Comparison of ENCODE assay signal across 8 cellular contexts in genomic region chr4:183100298-183100599, GRCh38. TPM values are rescaled to one million over a fixed set of nuclear protein-coding genes. Genes with fewer than 3 reads are reported as not detected.
DNase-seq lines count a peak whose midpoint lies in the region; ATAC-seq, FAIRE-seq and TF ChIP-seq lines count a peak whose summit lies in the region.

No MANE protein-coding gene starts in this region.

- CTCF ChIA-PET in AG04450 (lab: Charles Lee) (interaction anchor here (0.6 to 3.6 kb wide), 4 partner anchors 27 to 176 kb away, joined by 3 to 16 read pairs (median 4); no protein-coding TSS in a partner anchor), endothelial cell of umbilical vein (lab: Charles Lee) (interaction anchor here (1.0 to 3.7 kb wide), 9 partner anchors 10 to 263 kb away, joined by 3 to 30 read pairs (median 3); no protein-coding TSS in a partner anchor)

- H3K27ac Mint-ChIP-seq in nephron progenitor cell = peak overlapping the region; percentile 59

- TF ChIP-seq POLR2A in endothelial cell of umbilical vein (IDR thresholded peaks at IDR 0.05; ENCODE audit: low read depth, low read length) = no peak

- peaks cover 59% of the 10 kb centered on the region for H3K79me2 ChIP-seq in endothelial cell of umbilical vein (ENCODE audit: control insufficient read depth, insufficient read depth, low read length)

- H3K27me3 ChIP-seq in AG04450 (ENCODE audit: control insufficient read depth, insufficient read depth, low read length) (no peaks in the 10 kb centered on the region), NT2/D1 (ENCODE audit: insufficient read depth, insufficient read length) (no peaks in the 10 kb centered on the region), endothelial cell of umbilical vein (ENCODE audit: control insufficient read depth in 2 of 2, insufficient read depth in 2 of 2, low read length in 2 of 2) (no peaks in the 10 kb centered on the region)

- no peak for DNase-seq in AG04450 (ENCODE audit: low read depth, low spot score)
- DNase-seq in NT2/D1 (ENCODE audit: low read depth, low spot score) = no peak
- DNase-seq in endothelial cell of umbilical vein (ENCODE audit: low read depth, low spot score) = no peak
- no peak for DNase-seq in nephron progenitor cell
- DNase-seq in dermis blood vessel endothelial cell = no peak
- no peak for DNase-seq in germinal center (ENCODE audit: low spot score)

- H3K9me3 ChIP-seq in AG04450 (ENCODE audit: control insufficient read depth, insufficient read depth, low read length) (peaks cover 7% of the 10 kb centered on the region; the same call in 1 of the 2 replicates), NT2/D1 (ENCODE audit: insufficient read depth, low read length) (no peaks in the 10 kb centered on the region), endothelial cell of umbilical vein (replicated peaks; ENCODE audit: control insufficient read depth, insufficient read depth, low read length) (no peaks in the 10 kb centered on the region)

- peak overlapping the region; percentile 91 for H3K4me3 Mint-ChIP-seq in nephron progenitor cell

- no peaks in the 10 kb centered on the region for H3K27me3 Mint-ChIP-seq in nephron progenitor cell (ENCODE audit: low read depth, poor library complexity)

- H3K9me3 Mint-ChIP-seq in nephron progenitor cell = no peaks in the 10 kb centered on the region

- intact Hi-C loops in endothelial cell of umbilical vein (cut with micrococcal nuclease) = loop anchor here (2.0 kb wide), 1 partner anchor 45 kb away; no protein-coding TSS in a partner anchor

- TF ChIP-seq CTCF in AG04450 (IDR thresholded peaks at IDR 0.05; ENCODE audit: low read depth, low read length) (no peak), endothelial cell of umbilical vein (IDR thresholded peaks at IDR 0.05; ENCODE audit: extremely low read depth in 1 of 2, insufficient read depth in 1 of 2, low read depth in 1 of 2, low read length in 2 of 2) (no peak), nephron progenitor cell (IDR thresholded peaks at IDR 0.05) (no peak)

- dilution Hi-C loops in endothelial cell of umbilical vein (cut with MboI; ENCODE audit: extremely low pct_ligation_motif_present, low sequenced_read_pairs) = no loop called here

- H3K4me2 ChIP-seq in endothelial cell of umbilical vein (ENCODE audit: insufficient read depth, low read length) = peak overlapping the region; percentile 64

- H3K27ac ChIP-seq in AG04450 (ENCODE audit: low read depth, low read length) = no peak overlapping the region
- peak overlapping the region; percentile 99 for H3K27ac ChIP-seq in endothelial cell of umbilical vein (ENCODE audit: insufficient read depth, low read depth, low read length)

- H3K9ac ChIP-seq in NT2/D1 (ENCODE audit: insufficient read length, low read depth) = peak overlapping the region; percentile 94
- peak overlapping the region; percentile 98 for H3K9ac ChIP-seq in endothelial cell of umbilical vein (replicated peaks; ENCODE audit: extremely low read depth, insufficient read depth, low read length)

- no peaks in the 10 kb centered on the region for H3K9me1 ChIP-seq in endothelial cell of umbilical vein (replicated peaks; ENCODE audit: control insufficient read depth, extremely low read depth, insufficient read depth, low read length)

- H3K4me3 ChIP-seq in AG04450 (ENCODE audit: low read depth, low read length) (peak overlapping the region; percentile 91), NT2/D1 (ENCODE audit: insufficient read length, low read depth) (peak overlapping the region; percentile 69), endothelial cell of umbilical vein (replicated peaks in 1 of 3; ENCODE audit: insufficient read depth in 1 of 3, low read depth in 1 of 3, low read length in 3 of 3) (peak overlapping the region; percentile 80 to 84 (median 83))

- H3K36me3 ChIP-seq in NT2/D1 (ENCODE audit: insufficient read depth, insufficient read length, low read length) (no peaks in the 10 kb centered on the region), endothelial cell of umbilical vein (ENCODE audit: control insufficient read depth in 2 of 2, extremely low read depth in 1 of 2, insufficient read depth in 2 of 2, low read length in 2 of 2) (no peaks in the 10 kb centered on the region)

- no peak for ATAC-seq in GM21423 (IDR thresholded peaks at IDR 0.05; ENCODE audit: unreplicated experiment)
- no peak for ATAC-seq in GM18520 (IDR thresholded peaks at IDR 0.05; ENCODE audit: unreplicated experiment)

- H4K20me1 ChIP-seq in endothelial cell of umbilical vein (replicated peaks; ENCODE audit: control insufficient read depth, extremely low read depth, insufficient read depth, low read length) = no peaks in the 10 kb centered on the region

- no peak for FAIRE-seq in endothelial cell of umbilical vein (lab: Jason Lieb, UNC)

- peaks cover 54% of the 10 kb centered on the region for H3K4me1 Mint-ChIP-seq in nephron progenitor cell

- POLR2A ChIA-PET in AG04450 (lab: Yijun Ruan, JAX) (interaction anchor here (0.6 to 2.2 kb wide), 3 partner anchors 8 to 171 kb away, joined by 3 to 9 read pairs (median 4); no protein-coding TSS in a partner anchor), endothelial cell of umbilical vein (lab: Charles Lee) (no interaction called here)

- no TSS peak for BruUV-seq in endothelial cell of umbilical vein (replicated peaks; lab: Mats Ljungman, UMichigan)

- no peak overlapping the region for H2AFZ ChIP-seq in endothelial cell of umbilical vein (ENCODE audit: low read depth, low read length)

- no peaks in the 10 kb centered on the region for H3K4me1 ChIP-seq in NT2/D1 (ENCODE audit: insufficient read depth, insufficient read length)
- peaks cover 21% of the 10 kb centered on the region for H3K4me1 ChIP-seq in endothelial cell of umbilical vein (ENCODE audit: control insufficient read depth, extremely low read depth, insufficient read depth, low read length)

- peaks cover 5% of the 10 kb centered on the region for H3K36me3 Mint-ChIP-seq in nephron progenitor cell (ENCODE audit: low read depth)

TF ChIP-seq in endothelial cell of umbilical vein, 7 proteins besides CTCF, POLR2A, EP300 and RAD21:
- TF ChIP-seq MYC (IDR thresholded peaks at IDR 0.05; ENCODE audit: low read depth, low read length) = no peak
- TF ChIP-seq GATA2 (IDR thresholded peaks at IDR 0.05; ENCODE audit: insufficient read depth, insufficient read length, low read depth, low read length) = no peak
- no peak for TF ChIP-seq FOS (IDR thresholded peaks at IDR 0.05; ENCODE audit: borderline replicate concordance, insufficient read depth, low read length)
- TF ChIP-seq, protein P1, sequence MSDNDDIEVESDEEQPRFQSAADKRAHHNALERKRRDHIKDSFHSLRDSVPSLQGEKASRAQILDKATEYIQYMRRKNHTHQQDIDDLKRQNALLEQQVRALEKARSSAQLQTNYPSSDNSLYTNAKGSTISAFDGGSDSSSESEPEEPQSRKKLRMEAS (IDR thresholded peaks at IDR 0.05; ENCODE audit: insufficient read depth, insufficient read length) = no peak

RNA-seq across cellular contexts. Expression of gene WWC2, which starts 1.2 kb away (rescaled TPM):
- polyA plus RNA-seq in AG04450 (2011; rRNA removed) (36.3 and 43.6 TPM in 2 replicates), endothelial cell of umbilical vein (10.2 and 12.9 TPM in 2 replicates)
- 34.2 and 44.7 TPM in 2 replicates for polyA minus RNA-seq in AG04450 (2011; rRNA and poly(A)+ RNA removed)
- total RNA-seq in endothelial cell of umbilical vein (51.8 and 52.2 TPM in 2 replicates), dermis blood vessel endothelial cell (31.3 and 43.8 TPM in 2 replicates)
- polyA plus RNA-seq in endothelial cell of umbilical vein (2011; cell fraction: cytosol; rRNA removed) = 19.8 and 21.2 TPM in 2 replicates
- polyA plus RNA-seq in endothelial cell of umbilical vein (2011; cell fraction: nucleus; rRNA removed) = 55.1 and 67.9 TPM in 2 replicates
- polyA plus RNA-seq in endothelial cell of umbilical vein (2012) = 26.4 and 29.7 TPM in 2 replicates
- 33.4 and 40.1 TPM in 2 replicates for polyA minus RNA-seq in endothelial cell of umbilical vein
- 9.4 TPM for polyA minus RNA-seq in endothelial cell of umbilical vein (2011; cell fraction: cytosol; rRNA and poly(A)+ RNA removed)
- 58.5 and 83.7 TPM in 2 replicates for polyA minus RNA-seq in endothelial cell of umbilical vein (2011; cell fraction: nucleus; rRNA and poly(A)+ RNA removed)
